19 cellular contexts compared by ENCODE assay signal in the genomic region with DNA sequence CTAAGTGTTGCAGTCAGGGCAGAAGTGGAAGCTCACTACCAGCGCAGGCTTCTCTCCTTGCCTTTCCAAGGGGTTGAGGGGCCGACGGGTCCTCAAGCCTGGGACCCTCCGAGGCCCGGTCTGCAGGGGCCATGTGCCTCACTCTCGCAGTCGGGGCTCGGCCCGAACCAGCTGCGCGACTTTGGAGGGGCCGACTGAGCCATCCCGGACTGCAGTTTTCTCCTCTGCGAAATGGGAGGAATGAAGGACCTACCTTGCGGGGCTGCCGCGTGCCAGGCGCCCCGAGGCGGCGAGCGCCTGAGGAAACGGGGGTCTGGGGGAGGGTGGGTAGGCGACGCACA. TPM values are rescaled to one million over a fixed set of nuclear protein-coding genes. Genes with fewer than 3 reads are reported as not detected.
DNase-seq lines count a peak whose midpoint lies in the region; ATAC-seq and TF ChIP-seq lines count a peak whose summit lies in the region.
"Had no signal": no experiment of that assay in that cellular context is flagged by ENCODE, and none has a peak within 500 bp of the region (broad histone marks: within the 10 kb centered on the region; RNA-seq: fewer than 3 reads in every experiment).

No MANE protein-coding gene starts in this region.

- intact Hi-C loops in body of pancreas (cut with DNase I), result no loop called here

- TF ChIP-seq CTCF in body of pancreas (IDR thresholded peaks at IDR 0.05), result no peak

- H3K4me1 ChIP-seq in body of pancreas (peaks cover 42% of the 10 kb centered on the region), rectal smooth muscle tissue (ENCODE audit: control insufficient read depth, insufficient read depth, low read length) (no peaks in the 10 kb centered on the region)
- H3K4me1 ChIP-seq: BE2C, SJSA1 had no signal

- TF ChIP-seq POLR2A in body of pancreas (IDR thresholded peaks at IDR 0.05), result no peak

- no peaks in the 10 kb centered on the region for H3K9me3 Mint-ChIP-seq in stimulated activated naive CD8-positive, alpha-beta T cell treated with anti-CD3 and anti-CD28 coated beads, Interleukin-15, amount 100 ng/mL, for 72 hours
- H3K9me3 Mint-ChIP-seq: activated naive CD8-positive, alpha-beta T cell treated with anti-CD3 and anti-CD28 coated beads, Interleukin-2, amount 10 ng/mL, durations not matched to agents 7 days and 5 days; activated T-cell treated with anti-CD3 and anti-CD28 coated beads, Interleukin-2, amount 50 U/mL, for 24 hours; naive thymus-derived CD8-positive, alpha-beta T cell had no signal

- ATAC-seq in body of pancreas (peak; percentile 5), GM19397 (IDR thresholded peaks at IDR 0.05; ENCODE audit: unreplicated experiment) (no peak), GM19395 (IDR thresholded peaks at IDR 0.05; ENCODE audit: unreplicated experiment) (no peak), GM19467 (IDR thresholded peaks at IDR 0.05; ENCODE audit: unreplicated experiment) (no peak)
- ATAC-seq in stimulated activated naive CD8-positive, alpha-beta T cell treated with anti-CD3 and anti-CD28 coated beads, Interleukin-15, amount 100 ng/mL, for 72 hours, result no peak
- ATAC-seq: naive thymus-derived CD8-positive, alpha-beta T cell had no signal

- H3K36me3 ChIP-seq in H7 (replicated peaks; ENCODE audit: control insufficient read depth, insufficient read depth, low read length) (no peaks in the 10 kb centered on the region; the same call in 1 of the 2 replicates), body of pancreas (replicated peaks in 1 of 2; ENCODE audit: insufficient read depth in 1 of 2, low read depth in 2 of 2) (no peaks in the 10 kb centered on the region), rectal smooth muscle tissue (ENCODE audit: control insufficient read depth, insufficient read depth, low read length) (no peaks in the 10 kb centered on the region)
- H3K36me3 ChIP-seq: BE2C, MG63, SJSA1 had no signal

- peaks cover 42% of the 10 kb centered on the region for H3K27me3 Mint-ChIP-seq in stimulated activated naive CD8-positive, alpha-beta T cell treated with anti-CD3 and anti-CD28 coated beads, Interleukin-15, amount 100 ng/mL, for 72 hours

- H3K9ac ChIP-seq in rectal smooth muscle tissue (ENCODE audit: low read length), result no peak overlapping the region

- H3K9me3 ChIP-seq in body of pancreas, result no peaks in the 10 kb centered on the region
- H3K9me3 ChIP-seq: BE2C, MG63, SJSA1 had no signal

- no peak for DNase-seq in H7
- DNase-seq in body of pancreas, result no peak
- DNase-seq in iPS-NIHi11 (ENCODE audit: low spot score), result peak; percentile 49
- no peak for DNase-seq in stimulated activated naive CD8-positive, alpha-beta T cell treated with anti-CD3 and anti-CD28 coated beads, Interleukin-15, amount 100 ng/mL, for 72 hours
- DNase-seq: activated CD4-positive, alpha-beta T cell treated with anti-CD3 and anti-CD28 coated beads, Interleukin-2, amount 50 U/mL, for 1 hour; activated naive CD8-positive, alpha-beta T cell treated with anti-CD3 and anti-CD28 coated beads, Interleukin-2, amount 10 ng/mL, durations not matched to agents 7 days and 5 days; activated T-cell treated with anti-CD3 and anti-CD28 coated beads, Interleukin-2, amount 50 U/mL, for 24 hours; BE2C; central memory CD4-positive, alpha-beta T cell; MG63; naive thymus-derived CD8-positive, alpha-beta T cell; NCI-H1694; T1000 had no signal

- H3K4me3 Mint-ChIP-seq in stimulated activated naive CD8-positive, alpha-beta T cell treated with anti-CD3 and anti-CD28 coated beads, Interleukin-15, amount 100 ng/mL, for 72 hours, result no peak overlapping the region
- H3K4me3 Mint-ChIP-seq: activated naive CD8-positive, alpha-beta T cell treated with anti-CD3 and anti-CD28 coated beads, Interleukin-2, amount 10 ng/mL, durations not matched to agents 7 days and 5 days; activated T-cell treated with anti-CD3 and anti-CD28 coated beads, Interleukin-2, amount 50 U/mL, for 24 hours had no signal

- H3K27ac ChIP-seq in body of pancreas (peak overlapping the region; percentile 62 to 82 (median 74)), rectal smooth muscle tissue (ENCODE audit: low read depth, low read length) (no peak overlapping the region)
- H3K27ac ChIP-seq: epithelial cell of prostate, SJSA1 had no signal

- 15 to 37% methylated on average over 5 to 25 of the region's 25 CpGs for WGBS in body of pancreas, 2 donors

- peaks cover 25% of the 10 kb centered on the region for H3K27me3 ChIP-seq in H7 (ENCODE audit: control insufficient read depth, insufficient read depth, low read length)
- H3K27me3 ChIP-seq in body of pancreas, result no peaks in the 10 kb centered on the region
- no peaks in the 10 kb centered on the region for H3K27me3 ChIP-seq in rectal smooth muscle tissue (ENCODE audit: control insufficient read depth, insufficient read depth, low read length)
- H3K27me3 ChIP-seq: BE2C, SJSA1 had no signal

- no peak overlapping the region for H3K27ac Mint-ChIP-seq in stimulated activated naive CD8-positive, alpha-beta T cell treated with anti-CD3 and anti-CD28 coated beads, Interleukin-15, amount 100 ng/mL, for 72 hours
- H3K27ac Mint-ChIP-seq: activated naive CD8-positive, alpha-beta T cell treated with anti-CD3 and anti-CD28 coated beads, Interleukin-2, amount 10 ng/mL, durations not matched to agents 7 days and 5 days; activated T-cell treated with anti-CD3 and anti-CD28 coated beads, Interleukin-2, amount 50 U/mL, for 24 hours had no signal

- peak overlapping the region; percentile 42 for H3K4me3 ChIP-seq in H7 (ENCODE audit: insufficient read depth, low read depth, low read length)
- H3K4me3 ChIP-seq in body of pancreas, result peak overlapping the region; percentile 4 to 57
- peak overlapping the region; percentile 15 for H3K4me3 ChIP-seq in rectal smooth muscle tissue (ENCODE audit: low read length)
- H3K4me3 ChIP-seq: MG63, SJSA1 had no signal

- peaks cover 30% of the 10 kb centered on the region for H3K4me1 Mint-ChIP-seq in stimulated activated naive CD8-positive, alpha-beta T cell treated with anti-CD3 and anti-CD28 coated beads, Interleukin-15, amount 100 ng/mL, for 72 hours

RNA-seq across cellular contexts. Expression of a gene that starts 5.6 kb away (rescaled TPM):
- total RNA-seq in H7 (2014; rRNA removed; shearing (Covaris generic)), result 10.2 and 11.0 TPM in 2 replicates
- total RNA-seq in body of pancreas, result 10 to 100 TPM; 38.4 to 72.2 TPM

RNA-seq across cellular contexts. Expression of a gene that starts 8.0 kb away (rescaled TPM):
- total RNA-seq in H7 (2014; rRNA removed; shearing (Covaris generic)), result 20.4 and 22.0 TPM in 2 replicates
- total RNA-seq in body of pancreas, result 1 to 10 TPM; 7.0 to 7.3 TPM

RNA-seq across cellular contexts. Expression of a gene that starts 8.0 kb away (rescaled TPM):
- total RNA-seq in H7 (2014; rRNA removed; shearing (Covaris generic)), result 6.4 and 6.9 TPM in 2 replicates
- 1 to 10 TPM; 3.9 to 4.9 TPM for total RNA-seq in body of pancreas

RNA-seq across cellular contexts. Expression of a gene that starts 36.8 kb away (rescaled TPM):
- total RNA-seq in H7 (2014; rRNA removed; shearing (Covaris generic)), result 38.5 and 46.5 TPM in 2 replicates
- 10 to 100 TPM; 64.3 to 82.8 TPM for total RNA-seq in body of pancreas

RNA-seq across cellular contexts. Expression of a gene that starts 41.6 kb away (rescaled TPM):
- 140 and 147 TPM in 2 replicates for total RNA-seq in H7 (2014; rRNA removed; shearing (Covaris generic))
- total RNA-seq in body of pancreas, result 10 to 100 TPM; 31.4 to 36.3 TPM
